19 cellular contexts compared by ENCODE assay signal in genomic region chr10:8181496-8182174, GRCh38.
"Had no signal": no experiment of that assay in that cellular context is flagged by ENCODE, and none has a peak within 500 bp of the region (broad histone marks: within the 10 kb centered on the region; RNA-seq: fewer than 3 reads in every experiment).

No MANE protein-coding gene starts in this region.

- H3K27ac Mint-ChIP-seq: activated naive CD4-positive, alpha-beta T cell treated with anti-CD3 and anti-CD28 coated beads, Interleukin-2, amount 50 U/mL, for 24 hours; activated T-cell treated with anti-CD3 and anti-CD28 coated beads, Interleukin-2, amount 50 U/mL, for 72 hours had no signal

- ATAC-seq: activated T-cell treated with anti-CD3 and anti-CD28 coated beads, Interleukin-2, amount 50 U/mL, for 72 hours; gastroesophageal sphincter; heart left ventricle had no signal

- H3K27me3 Mint-ChIP-seq: activated naive CD4-positive, alpha-beta T cell treated with anti-CD3 and anti-CD28 coated beads, Interleukin-2, amount 50 U/mL, for 24 hours had no signal

- H3K9me3 ChIP-seq: ascending aorta, gastroesophageal sphincter, heart left ventricle, tibial artery had no signal

- H3K36me3 ChIP-seq: ascending aorta, gastroesophageal sphincter, heart left ventricle, tibial artery had no signal

- H3K4me3 Mint-ChIP-seq: activated naive CD4-positive, alpha-beta T cell treated with anti-CD3 and anti-CD28 coated beads, Interleukin-2, amount 50 U/mL, for 24 hours; activated T-cell treated with anti-CD3 and anti-CD28 coated beads, Interleukin-2, amount 50 U/mL, for 72 hours; nephron progenitor cell had no signal

- H3K4me3 ChIP-seq: ascending aorta, gastroesophageal sphincter, heart left ventricle, tibial artery had no signal

- H3K9me3 Mint-ChIP-seq: activated naive CD4-positive, alpha-beta T cell treated with anti-CD3 and anti-CD28 coated beads, Interleukin-2, amount 50 U/mL, for 24 hours; activated T-cell treated with anti-CD3 and anti-CD28 coated beads, Interleukin-2, amount 50 U/mL, for 72 hours; immature natural killer cell; nephron progenitor cell had no signal

- H3K4me1 ChIP-seq: ascending aorta, gastroesophageal sphincter, tibial artery had no signal

- H3K27ac ChIP-seq: ascending aorta, gastroesophageal sphincter, tibial artery had no signal

- DNase-seq: activated CD4-positive, alpha-beta T cell treated with anti-CD3 and anti-CD28 coated beads, Interleukin-2, amount 50 U/mL, for 1 hour; activated CD8-positive, alpha-beta memory T cell treated with anti-CD3 and anti-CD28 coated beads for 24 hours; activated CD8-positive, alpha-beta memory T cell treated with anti-CD3 and anti-CD28 coated beads, Interleukin-2, amount 50 U/mL, for 48 hours; activated effector memory CD4-positive, alpha-beta T cell treated with anti-CD3 and anti-CD28 coated beads, Interleukin-2, amount 50 U/mL, for 16 hours; activated T-cell treated with anti-CD3 and anti-CD28 coated beads, Interleukin-2, amount 50 U/mL, for 72 hours; cortex of kidney; heart left ventricle; immature natural killer cell; nephron progenitor cell; nucleus accumbens; stimulated activated CD4-positive, alpha-beta T cell treated with anti-CD3 and anti-CD28 coated beads, Interleukin-12 subunit alpha, Interleukin-12 subunit beta, amount 100 ng/mL, for 4 hours; stimulated activated CD4-positive, alpha-beta T cell treated with anti-CD3 and anti-CD28 coated beads, Interleukin-1b, Interleukin-23, amount 100 ng/mL, for 48 hours; stimulated activated CD8-positive, alpha-beta memory T cell treated with anti-CD3 and anti-CD28 coated beads, Interleukin-4, amount 100 ng/mL, for 48 hours; stimulated activated naive CD4-positive, alpha-beta T cell; T-helper 1 cell; tibial artery had no signal

- H3K27me3 ChIP-seq: ascending aorta, heart left ventricle, tibial artery had no signal
